Comparison of ENCODE assay signal across 14 cellular contexts in genomic region chr7:128911441-128912031, GRCh38. TPM values are rescaled to one million over a fixed set of nuclear protein-coding genes. Genes with fewer than 3 reads are reported as not detected.
DNase-seq lines count a peak whose midpoint lies in the region; ATAC-seq, FAIRE-seq and TF ChIP-seq lines count a peak whose summit lies in the region.
"Had no signal": no experiment of that assay in that cellular context is flagged by ENCODE, and none has a peak within 500 bp of the region (broad histone marks: within the 10 kb centered on the region; RNA-seq: fewer than 3 reads in every experiment).

No MANE protein-coding gene starts in this region.

- H3K9me3 ChIP-seq in A549 = no peaks in the 10 kb centered on the region
- no peaks in the 10 kb centered on the region for H3K9me3 ChIP-seq in HUES48 (ENCODE audit: control insufficient read depth, insufficient read depth, low read length)
- no peaks in the 10 kb centered on the region for H3K9me3 ChIP-seq in mesodermal cell (ENCODE audit: control insufficient read depth, low read length)
- H3K9me3 ChIP-seq: esophagus muscularis mucosa had no signal

- CTCF ChIA-PET in A549 (lab: Yijun Ruan, JAX) = interaction anchor here (0.7 to 4.6 kb wide), 4 partner anchors 12 to 180 kb away, joined by 3 to 27 read pairs (median 4); no protein-coding TSS in a partner anchor

- no peak for TF ChIP-seq EP300 in A549 (IDR thresholded peaks at IDR 0.05)

- 63% methylated on average over 8 of the region's 8 CpGs for WGBS in A549 (ENCODE audit: missing lambda C conversion rate)
- whole genome bisulfite sequencing in mesodermal cell (ENCODE audit: insufficient coverage in 2 of 2), 2 experiments = 24 to 25% methylated on average over 6 to 7 of the region's 8 CpGs

- peak overlapping the region; percentile 73 for H3K27ac Mint-ChIP-seq in dendritic cell treated with granulocyte-macrophage colony-stimulating factor and Interleukin-4, amounts not matched to agents 40 ng/mL and 50 ng/mL, for 4 days
- no peak overlapping the region for H3K27ac Mint-ChIP-seq in naive thymus-derived CD8-positive, alpha-beta T cell

- H3K36me3 ChIP-seq in HUES48 (ENCODE audit: control insufficient read depth, insufficient read depth, low read length) = no peaks in the 10 kb centered on the region
- H3K36me3 ChIP-seq in mesodermal cell (ENCODE audit: control insufficient read depth, insufficient read depth, low read length) = peaks cover 16% of the 10 kb centered on the region
- H3K36me3 ChIP-seq: esophagus muscularis mucosa had no signal

- no peak overlapping the region for H3K27ac ChIP-seq in A549
- peak overlapping the region; percentile 53 for H3K27ac ChIP-seq in HUES48 (ENCODE audit: low read depth, low read length)
- peak overlapping the region; percentile 85 for H3K27ac ChIP-seq in mesodermal cell (ENCODE audit: low read depth, low read length, severe bottlenecking)
- H3K27ac ChIP-seq: esophagus muscularis mucosa had no signal

- H3K4me3 Mint-ChIP-seq in dendritic cell treated with granulocyte-macrophage colony-stimulating factor and Interleukin-4, amounts not matched to agents 40 ng/mL and 50 ng/mL, for 4 days = no peak overlapping the region
- H3K4me3 Mint-ChIP-seq in naive thymus-derived CD8-positive, alpha-beta T cell = no peak overlapping the region

- H3K4me1 Mint-ChIP-seq in dendritic cell treated with granulocyte-macrophage colony-stimulating factor and Interleukin-4, amounts not matched to agents 40 ng/mL and 50 ng/mL, for 4 days (ENCODE audit: low read depth) = peaks cover 56% of the 10 kb centered on the region
- peaks cover 6 to 19% (median 9%) of the 10 kb centered on the region in 4 donors for H3K4me1 Mint-ChIP-seq in naive thymus-derived CD8-positive, alpha-beta T cell

- ATAC-seq in A549 (peak; percentile 4 to 33; a peak in 3 of 6 replicates), GM19023 (IDR thresholded peaks at IDR 0.05; ENCODE audit: unreplicated experiment) (no peak)
- no peak for ATAC-seq in naive thymus-derived CD8-positive, alpha-beta T cell

- no peak overlapping the region for H3K4me2 ChIP-seq in A549

- TF ChIP-seq RAD21 in A549 (conservative IDR thresholded peaks at IDR 0.05 in 1 of 2, IDR thresholded peaks at IDR 0.05 in 1 of 2) = no peak

- H3K4me3 ChIP-seq in A549 = no peak overlapping the region
- no peak overlapping the region for H3K4me3 ChIP-seq in HUES48 (ENCODE audit: low read depth, low read length)
- H3K4me3 ChIP-seq in mesodermal cell (ENCODE audit: extremely low read depth, insufficient read depth, low read length, poor library complexity, severe bottlenecking) = peak overlapping the region; percentile 16
- H3K4me3 ChIP-seq: esophagus muscularis mucosa had no signal

- intact Hi-C loops in dendritic cell treated with granulocyte-macrophage colony-stimulating factor and Interleukin-4, amounts not matched to agents 40 ng/mL and 50 ng/mL, for 4 days (cut with micrococcal nuclease) = no loop called here

- no peaks in the 10 kb centered on the region for H3K36me3 Mint-ChIP-seq in dendritic cell treated with granulocyte-macrophage colony-stimulating factor and Interleukin-4, amounts not matched to agents 40 ng/mL and 50 ng/mL, for 4 days (ENCODE audit: low read depth)
- H3K36me3 Mint-ChIP-seq in naive thymus-derived CD8-positive, alpha-beta T cell = no peaks in the 10 kb centered on the region

- no peak overlapping the region for H3K9ac ChIP-seq in HUES48 (ENCODE audit: low read depth, low read length)

- peaks cover 68% of the 10 kb centered on the region for H3K27me3 Mint-ChIP-seq in dendritic cell treated with granulocyte-macrophage colony-stimulating factor and Interleukin-4, amounts not matched to agents 40 ng/mL and 50 ng/mL, for 4 days
- H3K27me3 Mint-ChIP-seq in naive thymus-derived CD8-positive, alpha-beta T cell = peaks cover 16 to 86% (median 55%) of the 10 kb centered on the region in 5 donors

- H3K9me3 Mint-ChIP-seq in dendritic cell treated with granulocyte-macrophage colony-stimulating factor and Interleukin-4, amounts not matched to agents 40 ng/mL and 50 ng/mL, for 4 days = no peaks in the 10 kb centered on the region
- H3K9me3 Mint-ChIP-seq in naive thymus-derived CD8-positive, alpha-beta T cell = no peaks in the 10 kb centered on the region

- TF ChIP-seq CTCF in A549 (IDR thresholded peaks at IDR 0.05) = no peak

- FAIRE-seq in A549 (lab: Jason Lieb, UNC) = no peak

- H3K4me1 ChIP-seq in A549 = no peaks in the 10 kb centered on the region
- peaks cover 18% of the 10 kb centered on the region for H3K4me1 ChIP-seq in HUES48 (ENCODE audit: control insufficient read depth, insufficient read depth, low read length)
- H3K4me1 ChIP-seq in mesodermal cell (ENCODE audit: control insufficient read depth, insufficient read depth, low read length, poor library complexity, severe bottlenecking) = peaks cover 23% of the 10 kb centered on the region

- TF ChIP-seq POLR2A in A549 (IDR thresholded peaks at IDR 0.05; ENCODE audit: low read length) = no peak

- H3K27me3 ChIP-seq in HUES48 (ENCODE audit: control insufficient read depth, insufficient read depth, low read length) = peaks cover 68% of the 10 kb centered on the region

- POLR2A ChIA-PET in A549 (lab: Yijun Ruan, JAX) = no interaction called here
- POLR2A ChIA-PET in naive thymus-derived CD8-positive, alpha-beta T cell (lab: Charles Lee) = interaction anchor here (0.6 kb wide), 1 partner anchor 307 kb away, joined by 3 read pairs; no protein-coding TSS in a partner anchor

- DNase-seq in A549 (ENCODE audit: low read depth in 1 of 2, low spot score in 1 of 2) (no peak), SHP77 treated with DMSO at 0.1 percent for 48 hours (lab: John Stamatoyannopoulos, UW) (no peak), NCI-H1048 (lab: John Stamatoyannopoulos, UW) (no peak)
- DNase-seq in naive thymus-derived CD8-positive, alpha-beta T cell = no peak
- DNase-seq: activated CD8-positive, alpha-beta memory T cell treated with anti-CD3 and anti-CD28 coated beads for 24 hours; anterior cingulate cortex; IMR-90; NCI-H524; SW 1271 had no signal

TF ChIP-seq in A549, 52 proteins besides CTCF, POLR2A, EP300 and RAD21:
- TF ChIP-seq RARB (CRISPR knock-in tag; IDR thresholded peaks at IDR 0.05) (no peak), HOXB5 (CRISPR knock-in tag; IDR thresholded peaks at IDR 0.05) (no peak), ESRRA (IDR thresholded peaks at IDR 0.05; ENCODE audit: borderline replicate concordance, low read length) (no peak), ATOH8 (CRISPR knock-in tag; IDR thresholded peaks at IDR 0.05; ENCODE audit: low read depth) (no peak), CBX2 (IDR thresholded peaks at IDR 0.05; ENCODE audit: borderline replicate concordance, low read depth) (no peak), SREBF2 (IDR thresholded peaks at IDR 0.05) (no peak), CHD2 (IDR thresholded peaks at IDR 0.05; ENCODE audit: low read length, partially characterized antibody) (no peak), NPAS2 (CRISPR knock-in tag; IDR thresholded peaks at IDR 0.05; ENCODE audit: borderline replicate concordance) (no peak), TFCP2L1 (CRISPR knock-in tag; IDR thresholded peaks at IDR 0.05) (no peak)

RNA-seq across cellular contexts. Expression of gene KCP, which starts 1.0 kb away (rescaled TPM):
- 0.05 TPM in 1 of 2 replicates, not detected in the other for polyA plus RNA-seq in A549 (2011; rRNA removed)
- 0.03 and 0.06 TPM in 2 replicates for polyA plus RNA-seq in A549 (2012; cell fraction: cytosol; rRNA removed)
- polyA plus RNA-seq in A549 (2012; cell fraction: nucleus; rRNA removed) = 0.15 and 0.31 TPM in 2 replicates
- 0.07 to 0.18 TPM (median 0.14 TPM) in 3 replicates for polyA plus RNA-seq in A549 (2017; fragmentation: RNase III; extraction: RNeasy Plus Mini Kit Qiagen cat#74134 plus additional on column Dnase treatment)
- not detected in 2 replicates for polyA minus RNA-seq in A549 (2011; rRNA and poly(A)+ RNA removed)
- polyA plus RNA-seq in mesodermal cell (2013, experiment 1 of 2) = 14.8 TPM
- 11.8 TPM for polyA plus RNA-seq in mesodermal cell (2013, experiment 2 of 2)
- total RNA-seq in naive thymus-derived CD8-positive, alpha-beta T cell = under 1 TPM; 0.29 to 0.33 TPM
- not detected for polyA plus RNA-seq in naive thymus-derived CD8-positive, alpha-beta T cell
- total RNA-seq: IMR-90 had no signal

RNA-seq across cellular contexts. Expression of gene IRF5, which starts 26.2 kb away (rescaled TPM):
- polyA plus RNA-seq in A549 (2011; rRNA removed) = 5.5 and 6.5 TPM in 2 replicates
- polyA plus RNA-seq in A549 (2012; cell fraction: cytosol; rRNA removed) = 8.4 and 11.0 TPM in 2 replicates
- polyA plus RNA-seq in A549 (2012; cell fraction: nucleus; rRNA removed) = 24.9 and 30.2 TPM in 2 replicates
- polyA plus RNA-seq in A549 (2017; fragmentation: RNase III; extraction: RNeasy Plus Mini Kit Qiagen cat#74134 plus additional on column Dnase treatment) = 6.1 to 9.7 TPM (median 8.7 TPM) in 3 replicates
- polyA minus RNA-seq in A549 (2011; rRNA and poly(A)+ RNA removed) = 9.4 and 14.7 TPM in 2 replicates
- polyA plus RNA-seq in mesodermal cell (2013, experiment 1 of 2) = not detected
- polyA plus RNA-seq in mesodermal cell (2013, experiment 2 of 2) = not detected
- 1 to 10 TPM; 2.3 to 3.0 TPM for total RNA-seq in naive thymus-derived CD8-positive, alpha-beta T cell
- polyA plus RNA-seq in naive thymus-derived CD8-positive, alpha-beta T cell = under 1 TPM; 0.20 to 0.42 (median 0.40) TPM

RNA-seq across cellular contexts. Expression of gene ATP6V1F, which starts 48.9 kb away (rescaled TPM):
- polyA plus RNA-seq in A549 (2011; rRNA removed) (155 and 180 TPM in 2 replicates), A549 (2017; fragmentation: RNase III; extraction: RNeasy Plus Mini Kit Qiagen cat#74134 plus additional on column Dnase treatment) (201 to 230 TPM (median 229 TPM) in 3 replicates)
- 386 and 423 TPM in 2 replicates for polyA plus RNA-seq in A549 (2012; cell fraction: cytosol; rRNA removed)
- 183 and 192 TPM in 2 replicates for polyA plus RNA-seq in A549 (2012; cell fraction: nucleus; rRNA removed)
- polyA minus RNA-seq in A549 (2011; rRNA and poly(A)+ RNA removed) = 46.3 and 46.9 TPM in 2 replicates
- polyA plus RNA-seq in mesodermal cell (2013, experiment 1 of 2) = 134 TPM
- polyA plus RNA-seq in mesodermal cell (2013, experiment 2 of 2) = 119 TPM
- total RNA-seq in naive thymus-derived CD8-positive, alpha-beta T cell = 10 to 100 TPM; 65.1 to 69.2 TPM
- 100 to 1,000 TPM; 305 to 319 (median 313) TPM for polyA plus RNA-seq in naive thymus-derived CD8-positive, alpha-beta T cell

Comparison
In these comparisons a context has a peak if more than half of its experiments do, and no peak if none do; other contexts are left out.
1. ATAC-seq: peak in A549 (2 of 2); none in GM19023 (single experiment) and naive thymus-derived CD8-positive, alpha-beta T cell (0 of 2).
2. H3K27ac ChIP-seq: peak in HUES48 (single experiment) and mesodermal cell (single experiment); none in A549 (0 of 2).
3. RNA of gene IRF5, which starts 26.2 kb away (polyA plus RNA-seq): 5.5 to 30.2 TPM in A549; 0.20 to 0.42 TPM in naive thymus-derived CD8-positive, alpha-beta T cell; every median in the first group is over 4 times any median in the second.